In genomic region chr6:149453597-149454340, GRCh38 we compare ENCODE assay signal across 13 cellular contexts. TPM values are rescaled to one million over a fixed set of nuclear protein-coding genes. Genes with fewer than 3 reads are reported as not detected.
A peak's percentile ranks its signal among the peaks of the same experiment; 100 is the strongest.
DNase-seq lines count a peak whose midpoint lies in the region; ATAC-seq and TF ChIP-seq lines count a peak whose summit lies in the region.
"Had no signal": no experiment of that assay in that cellular context is flagged by ENCODE, and none has a peak within 500 bp of the region (broad histone marks: within the 10 kb centered on the region; RNA-seq: fewer than 3 reads in every experiment).

No MANE protein-coding gene starts in this region.

- H3K4me1 ChIP-seq in body of pancreas (peaks cover 44% of the 10 kb centered on the region), lower lobe of right lung (peaks cover 45% of the 10 kb centered on the region), spleen (peaks cover 15 to 56% (median 37%) of the 10 kb centered on the region in 6 donors)

- intact Hi-C loops in body of pancreas (cut with DNase I), result no loop called here
- intact Hi-C loops in lower lobe of right lung (cut with DNase I), result no loop called here
- intact Hi-C loops in spleen (cut with DNase I; ENCODE audit: low total_unique reads), result no loop called here

- TF ChIP-seq POLR2A in body of pancreas (IDR thresholded peaks at IDR 0.05) (no peak), spleen (IDR thresholded peaks at IDR 0.05) (no peak)

- TF ChIP-seq CTCF in body of pancreas (IDR thresholded peaks at IDR 0.05), result no peak
- TF ChIP-seq CTCF in lower lobe of right lung (IDR thresholded peaks at IDR 0.05), result no peak
- TF ChIP-seq CTCF in spleen (IDR thresholded peaks at IDR 0.05 in 8 of 11, conservative IDR thresholded peaks at IDR 0.05 in 3 of 11), result no peak
- TF ChIP-seq CTCF in GM13977 (IDR thresholded peaks at IDR 0.05; ENCODE audit: extremely low read depth, insufficient read depth, missing control alignments), result no peak

- ATAC-seq in body of pancreas (no peak), lower lobe of right lung (no peak), esophagus mucosa (no peak), GM21786 (IDR thresholded peaks at IDR 0.05; ENCODE audit: unreplicated experiment) (no peak)

- no peaks in the 10 kb centered on the region for H3K27me3 ChIP-seq in body of pancreas
- H3K27me3 ChIP-seq in lower lobe of right lung (ENCODE audit: low read depth), result peaks cover 14% of the 10 kb centered on the region
- H3K27me3 ChIP-seq in spleen (replicated peaks in 1 of 7), result peaks cover 0 to 20% (median 14%) of the 10 kb centered on the region in 7 donors

- no peaks in the 10 kb centered on the region for H3K36me3 ChIP-seq in body of pancreas (replicated peaks in 1 of 2; ENCODE audit: insufficient read depth in 1 of 2, low read depth in 2 of 2)
- H3K36me3 ChIP-seq in lower lobe of right lung, result no peaks in the 10 kb centered on the region
- peaks cover 0 to 90% (median 24%) of the 10 kb centered on the region in 6 donors for H3K36me3 ChIP-seq in spleen

- WGBS in body of pancreas, 2 donors, result 75 to 77% methylated on average over 6 of the region's 6 CpGs
- WGBS in spleen, 5 donors, result 66 to 83% (median 73%) methylated on average over 6 of the region's 6 CpGs

- H3K9me3 ChIP-seq in body of pancreas (no peaks in the 10 kb centered on the region), lower lobe of right lung (no peaks in the 10 kb centered on the region), spleen (no peaks in the 10 kb centered on the region)

- H3K4me3 ChIP-seq in body of pancreas (no peak overlapping the region), lower lobe of right lung (peak overlapping the region; percentile 2), spleen (no peak overlapping the region)

- peak overlapping the region; percentile 3 to 72 (median 66) for H3K27ac ChIP-seq in body of pancreas
- peak overlapping the region; percentile 78 for H3K27ac ChIP-seq in lower lobe of right lung
- H3K27ac ChIP-seq in spleen, result peak overlapping the region in 6 of 8 donors; percentile 33 to 55 (median 50)
- H3K27ac ChIP-seq: epithelial cell of prostate, KMS-11 had no signal

- in situ Hi-C loops in GM13977 (cut with MboI; ENCODE audit: low pct_unique_long_range_greater_than_20kb, low sequenced_read_pairs, unreplicated experiment), result no loop called here

- DNase-seq in M059J (ENCODE audit: low read depth), result peak; percentile 42
- no peak for DNase-seq in body of pancreas
- no peak for DNase-seq in lower lobe of right lung
- DNase-seq in spleen, result peak; percentile 46
- no peak for DNase-seq in NCI-H2107 treated with DMSO at 0.1 percent for 48 hours (lab: John Stamatoyannopoulos, UW; ENCODE audit: unreplicated experiment)
- no peak for DNase-seq in GM13977 (ENCODE audit: low spot score)
- DNase-seq: activated CD4-positive, alpha-beta memory T cell treated with anti-CD3 and anti-CD28 coated beads, Interleukin-2, amount 10 ng/mL, durations not matched to agents 7 days and 5 days; NCI-H146; stimulated activated naive CD4-positive, alpha-beta T cell treated with Interleukin-2 at 50 U/mL for 16 hours had no signal

RNA-seq across cellular contexts. Expression of gene ZC3H12D, which starts 31.0 kb away (rescaled TPM):
- 0.17 and 0.22 TPM in 2 replicates for total RNA-seq in M059J (2014; rRNA removed; shearing (Covaris generic))
- total RNA-seq in body of pancreas, result 1 to 10 TPM in 1 of 2 donors, under 1 TPM in 1; 0.52 to 2.6 TPM
- total RNA-seq in lower lobe of right lung, result 2.6 TPM
- 10 to 100 TPM; 20.1 to 38.4 (median 27.3) TPM for total RNA-seq in spleen
- 10 to 100 TPM; 15.2 to 24.4 (median 18.3) TPM for polyA plus RNA-seq in spleen
- 0.36 TPM for total RNA-seq in esophagus mucosa

RNA-seq across cellular contexts. Expression of gene SUMO4, which starts 53.7 kb away (rescaled TPM):
- total RNA-seq in M059J (2014; rRNA removed; shearing (Covaris generic)), result 0.25 TPM in 1 of 2 replicates, not detected in the other
- total RNA-seq in body of pancreas (1 to 10 TPM in 1 of 2 donors, not detected in 1; 1.3 TPM), lower lobe of right lung (2.0 TPM), spleen (10 to 100 TPM in 2 of 7 donors, 1 to 10 TPM in 5; 4.7 to 19.7 (median 7.0) TPM), esophagus mucosa (1.1 TPM)
- polyA plus RNA-seq in spleen, result under 1 TPM in 1 of 3 donors, not detected in 2; 0.16 TPM

Comparison
In these comparisons a context has a peak if more than half of its experiments do, and no peak if none do; other contexts are left out.
1. DNase-seq: peak in M059J (single experiment) and spleen (single experiment); none in body of pancreas (0 of 4), lower lobe of right lung (single experiment), NCI-H2107 treated with DMSO at 0.1 percent for 48 hours (single experiment) and GM13977 (single experiment).
2. Peak in every context shown above with its lines, with median percentiles within 50 percentile points of each other: H3K27ac ChIP-seq.